ENCODE assay signal across 35 cellular contexts in genomic region chr5:4158750-4159447, GRCh38.
"Had no signal": no experiment of that assay in that cellular context is flagged by ENCODE, and none has a peak within 500 bp of the region (broad histone marks: within the 10 kb centered on the region; RNA-seq: fewer than 3 reads in every experiment).

No MANE protein-coding gene starts in this region.

- H3K36me3 ChIP-seq: MG63 had no signal

- H3K4me3 ChIP-seq: MG63 had no signal

- H3K9me3 ChIP-seq: MG63 had no signal

- DNase-seq: Karpas-422, Kasumi-1, KG1, MG63, MM.1S, MV-4-11, NCI-H1048, NCI-H1092, NCI-H1092 treated with DMSO at 0.1 percent for 48 hours, NCI-H1105, NCI-H1105 treated with DMSO at 0.1 percent for 48 hours, NCI-H1417, NCI-H1417 treated with DMSO at 0.1 percent for 48 hours, NCI-H1436, NCI-H1436 treated with DMSO at 0.1 percent for 48 hours, NCI-H146, NCI-H1694, NCI-H1694 treated with DMSO at 0.1 percent for 48 hours, NCI-H187, NCI-H187 treated with DMSO at 0.1 percent for 48 hours, NCI-H1930, NCI-H2029, NCI-H2029 treated with DMSO at 0.1 percent for 48 hours, NCI-H2081, NCI-H2081 treated with DMSO at 0.1 percent for 48 hours, NCI-H2107, NCI-H2171, NCI-H2171 treated with DMSO at 0.1 percent for 48 hours, NCI-H2227 treated with DMSO at 0.1 percent for 48 hours, NCI-H226, NCI-H345, NCI-H446, NCI-H446 treated with DMSO at 0.1 percent for 48 hours, NCI-H510A had no signal

- H3K27ac ChIP-seq: KMS-11 had no signal

- H3K9ac ChIP-seq: KMS-11 had no signal

- H3K27me3 ChIP-seq: MG63 had no signal
